In the genomic region with DNA sequence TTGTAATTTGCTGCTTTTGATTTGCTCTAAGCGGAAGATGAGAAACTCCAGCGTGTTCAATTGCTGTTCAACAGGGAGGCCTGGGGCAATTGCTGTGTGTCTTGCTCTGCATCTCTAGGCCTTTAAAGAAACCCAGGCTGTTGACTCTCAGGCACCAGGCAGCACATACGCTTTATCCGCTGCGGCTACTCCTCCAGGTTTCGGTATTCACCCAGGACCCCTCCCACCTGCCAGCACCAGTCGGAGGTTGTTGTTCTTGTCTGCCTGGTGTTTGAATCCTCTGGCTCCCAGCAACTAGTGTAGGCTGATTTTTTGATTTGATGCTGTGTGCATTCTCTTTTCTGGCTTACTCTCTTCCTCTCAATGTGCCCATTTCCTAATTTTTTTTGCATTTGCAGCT, we compare ENCODE assay signal across 27 cellular contexts.
"Had no signal": no experiment of that assay in that cellular context is flagged by ENCODE, and none has a peak within 500 bp of the region (broad histone marks: within the 10 kb centered on the region; RNA-seq: fewer than 3 reads in every experiment).

No MANE protein-coding gene starts in this region.

- H3K27me3 ChIP-seq: esophagus squamous epithelium, heart right ventricle, pancreas, right lobe of liver, transverse colon, upper lobe of right lung, uterus had no signal

- H3K4me1 Mint-ChIP-seq: memory B cell; natural killer cell; stimulated activated naive B cell treated with anti-CD40 and anti-IgM and Interleukin-4, amounts not matched to agents 10 μg/mL and 1 μg/mL and 100 μg/mL, for 72 hours had no signal

- H3K4me3 Mint-ChIP-seq: memory B cell; natural killer cell; stimulated activated naive B cell treated with anti-CD40 and anti-IgM and Interleukin-4, amounts not matched to agents 10 μg/mL and 1 μg/mL and 100 μg/mL, for 72 hours; stimulated activated naive CD8-positive, alpha-beta T cell treated with anti-CD3 and anti-CD28 coated beads, Interleukin-15, Interleukin-2, amounts not matched to agents 100 ng/mL and 50 ng/mL, for 24 hours had no signal

- H3K36me3 ChIP-seq: esophagus squamous epithelium, heart right ventricle, neutrophil, pancreas, right lobe of liver, transverse colon, upper lobe of right lung, uterus had no signal

- H3K27ac Mint-ChIP-seq: memory B cell; natural killer cell; progenitor cell of endocrine pancreas; stimulated activated naive B cell treated with anti-CD40 and anti-IgM and Interleukin-4, amounts not matched to agents 10 μg/mL and 1 μg/mL and 100 μg/mL, for 72 hours; stimulated activated naive CD8-positive, alpha-beta T cell treated with anti-CD3 and anti-CD28 coated beads, Interleukin-15, Interleukin-2, amounts not matched to agents 100 ng/mL and 50 ng/mL, for 24 hours had no signal

- H3K9me3 ChIP-seq: esophagus squamous epithelium, neutrophil, pancreas, right lobe of liver, transverse colon, upper lobe of right lung, uterus had no signal

- H3K27ac ChIP-seq: coronary artery, esophagus squamous epithelium, heart right ventricle, neutrophil, pancreas, right lobe of liver, transverse colon, upper lobe of right lung, uterus had no signal

- H3K9me3 Mint-ChIP-seq: stimulated activated naive CD8-positive, alpha-beta T cell treated with anti-CD3 and anti-CD28 coated beads, Interleukin-15, Interleukin-2, amounts not matched to agents 100 ng/mL and 50 ng/mL, for 24 hours had no signal

- H3K4me3 ChIP-seq: coronary artery, esophagus squamous epithelium, heart right ventricle, lung, pancreas, right lobe of liver, transverse colon, upper lobe of right lung, uterus had no signal

- ATAC-seq: heart right ventricle; left lobe of liver; natural killer cell; pancreas; right lobe of liver; stimulated activated naive B cell treated with anti-CD40 and anti-IgM and Interleukin-4, amounts not matched to agents 10 μg/mL and 1 μg/mL and 100 μg/mL, for 72 hours; upper lobe of right lung had no signal

- DNase-seq: dermis blood vessel endothelial cell; effector memory CD4-positive, alpha-beta T cell; erythroblast; esophagus squamous epithelium; foreskin melanocyte; glutamatergic neuron; heart right ventricle; hippocampal formation; natural killer cell; pancreas; right lobe of liver; small intestine; stimulated activated CD4-positive, alpha-beta T cell treated with anti-CD3 and anti-CD28 coated beads, Interleukin-15, amount 100 ng/mL, for 24 hours; stimulated activated CD4-positive, alpha-beta T cell treated with anti-CD3 and anti-CD28 coated beads, Interleukin-2, amount 100 ng/mL, for 48 hours; stimulated activated naive B cell treated with anti-CD40 and anti-IgM and Interleukin-4, amounts not matched to agents 10 μg/mL and 1 μg/mL and 100 μg/mL, for 72 hours; transverse colon; upper lobe of right lung; uterus had no signal

- FAIRE-seq: endometrium, keratinocyte, pancreas, small intestine had no signal

- H3K4me1 ChIP-seq: esophagus squamous epithelium, heart right ventricle, pancreas, right lobe of liver, transverse colon, upper lobe of right lung, uterus had no signal

- H3K36me3 Mint-ChIP-seq: memory B cell; natural killer cell; stimulated activated naive B cell treated with anti-CD40 and anti-IgM and Interleukin-4, amounts not matched to agents 10 μg/mL and 1 μg/mL and 100 μg/mL, for 72 hours had no signal
